Comparison of ENCODE assay signal across 8 cellular contexts in genomic region chr22:41563051-41563711, GRCh38. TPM values are rescaled to one million over a fixed set of nuclear protein-coding genes. Genes with fewer than 3 reads are reported as not detected.
A peak's percentile ranks its signal among the peaks of the same experiment; 100 is the strongest.
DNase-seq lines count a peak whose midpoint lies in the region; ATAC-seq and FAIRE-seq lines count a peak whose summit lies in the region.
"Had no signal": no experiment of that assay in that cellular context is flagged by ENCODE, and none has a peak within 500 bp of the region (broad histone marks: within the 10 kb centered on the region; RNA-seq: fewer than 3 reads in every experiment).

No MANE protein-coding gene starts in this region.

- no peaks in the 10 kb centered on the region for H3K79me1 ChIP-seq in mesendoderm (ENCODE audit: low read length)

- H3K9ac ChIP-seq in mesendoderm (ENCODE audit: low read length): no peak overlapping the region

- H4K5ac ChIP-seq in mesendoderm (ENCODE audit: low read length): no peak overlapping the region

- DNase-seq in mesendoderm (peak; percentile 84), NCI-H446 (lab: John Stamatoyannopoulos, UW) (no peak)
- DNase-seq: cortex of kidney, T-helper 1 cell had no signal

- H3K4me2 ChIP-seq in mesendoderm (ENCODE audit: low read length): no peak overlapping the region

- no peak overlapping the region for H3K23ac ChIP-seq in mesendoderm (ENCODE audit: low read length)

- H3K27me3 ChIP-seq in mesendoderm (ENCODE audit: insufficient read depth, low read length, poor library complexity): no peaks in the 10 kb centered on the region

- no peak overlapping the region for H2AK5ac ChIP-seq in mesendoderm (ENCODE audit: low read length)

- H3K4me3 ChIP-seq in mesendoderm (ENCODE audit: low read length): no peak overlapping the region

- H4K8ac ChIP-seq in mesendoderm (ENCODE audit: low read depth, low read length): no peak overlapping the region

- ATAC-seq in HG02763 (IDR thresholded peaks at IDR 0.05; ENCODE audit: unreplicated experiment): no peak
- ATAC-seq in activated CD4-positive, CD25-positive, alpha-beta regulatory T cell treated with anti-CD3 and anti-CD28 coated beads, Interleukin-2, amount 50 U/mL, for 24 hours: no peak

- no peak overlapping the region for H3K4ac ChIP-seq in mesendoderm (ENCODE audit: low read depth, low read length)

- H2BK5ac ChIP-seq in mesendoderm (ENCODE audit: low read length): no peak overlapping the region

- peak overlapping the region; percentile 2 for H3K56ac ChIP-seq in mesendoderm (ENCODE audit: low read length)

- H3K79me2 ChIP-seq in mesendoderm (ENCODE audit: control insufficient read depth, insufficient read depth, low read length): no peaks in the 10 kb centered on the region

- H2BK15ac ChIP-seq in mesendoderm (replicated peaks; ENCODE audit: low read depth): no peak overlapping the region

- no CpG with 5 or more reads among the region's 10 CpGs for WGBS in mesendoderm (ENCODE audit: extremely low coverage, insufficient coverage, low lambda C conversion rate)

- H3K27ac ChIP-seq in angular gyrus (ENCODE audit: low read depth, low read length): peak overlapping the region; percentile 16
- no peak overlapping the region for H3K27ac ChIP-seq in mesendoderm (ENCODE audit: low read depth, low read length)

- H3K18ac ChIP-seq in mesendoderm (ENCODE audit: low read length): no peak overlapping the region

- H3K4me1 ChIP-seq in mesendoderm (ENCODE audit: control insufficient read depth, low read depth, low read length): no peaks in the 10 kb centered on the region

- no peaks in the 10 kb centered on the region for H3K36me3 ChIP-seq in mesendoderm (ENCODE audit: control insufficient read depth, insufficient read depth, low read length)

- no peak overlapping the region for H2BK120ac ChIP-seq in mesendoderm (ENCODE audit: low read depth, low read length)

- peak; percentile 82 for FAIRE-seq in G401.6 (lab: Jason Lieb, UNC)

RNA-seq across cellular contexts. Expression of gene CSDC2, which starts 2.4 kb away (rescaled TPM):
- polyA plus RNA-seq in mesendoderm (2013, experiment 1 of 2): 2.6 TPM
- 2.4 TPM for polyA plus RNA-seq in mesendoderm (2013, experiment 2 of 2)

RNA-seq across cellular contexts. Expression of gene POLR3H, which starts 18.9 kb away (rescaled TPM):
- 25.5 TPM for polyA plus RNA-seq in mesendoderm (2013, experiment 1 of 2)
- polyA plus RNA-seq in mesendoderm (2013, experiment 2 of 2): 24.3 TPM

RNA-seq across cellular contexts. Expression of gene PMM1, which starts 26.5 kb away (rescaled TPM):
- 6.4 TPM for polyA plus RNA-seq in mesendoderm (2013, experiment 1 of 2)
- 6.6 TPM for polyA plus RNA-seq in mesendoderm (2013, experiment 2 of 2)

RNA-seq across cellular contexts. Expression of gene DESI1, which starts 57.7 kb away (rescaled TPM):
- 31.4 TPM for polyA plus RNA-seq in mesendoderm (2013, experiment 1 of 2)
- polyA plus RNA-seq in mesendoderm (2013, experiment 2 of 2): 32.2 TPM

RNA-seq across cellular contexts. Expression of gene XRCC6, which starts 57.9 kb away (rescaled TPM):
- polyA plus RNA-seq in mesendoderm (2013, experiment 1 of 2): 435 TPM
- polyA plus RNA-seq in mesendoderm (2013, experiment 2 of 2): 429 TPM
